17 cellular contexts compared by ENCODE assay signal in the genomic region with DNA sequence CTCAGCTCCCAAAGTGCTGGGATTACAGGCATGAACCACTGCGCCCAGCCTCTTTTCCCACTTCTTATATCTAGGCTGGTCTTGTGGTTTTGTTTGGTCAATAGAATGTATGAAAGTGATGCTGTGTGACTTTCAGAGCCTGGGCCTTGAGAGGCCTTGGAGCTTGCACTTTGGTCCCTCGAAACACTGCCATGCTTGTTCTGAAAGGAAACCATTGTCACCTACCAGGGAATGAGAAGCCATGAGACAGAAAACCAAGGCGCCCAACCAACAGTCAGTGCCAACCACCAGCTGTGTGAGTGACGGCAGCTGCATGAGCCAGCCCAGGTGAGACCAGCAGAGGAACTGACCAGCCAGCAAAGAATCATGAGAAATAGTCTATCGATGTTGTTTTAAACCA. TPM values are rescaled to one million over a fixed set of nuclear protein-coding genes. Genes with fewer than 3 reads are reported as not detected.
DNase-seq lines count a peak whose midpoint lies in the region; ATAC-seq, FAIRE-seq and TF ChIP-seq lines count a peak whose summit lies in the region.
"Had no signal": no experiment of that assay in that cellular context is flagged by ENCODE, and none has a peak within 500 bp of the region (broad histone marks: within the 10 kb centered on the region; RNA-seq: fewer than 3 reads in every experiment).

No MANE protein-coding gene starts in this region.

- DNase-seq in HepG2 (ENCODE audit: low spot score) (peak; percentile 84), right lobe of liver (no peak), mesenchymal stem cell (no peak), pancreas (peak in 3 of 6 donors; percentile 33 to 53 (median 48)), iPS-NIHi11 (ENCODE audit: low spot score) (no peak), left ventricle myocardium superior (no peak), HPDE6-E6E7 (ENCODE audit: extremely low spot score) (no peak), amniotic stem cell (lab: John Stamatoyannopoulos, UW) (no peak)
- DNase-seq: CD4-positive, CD25-positive, alpha-beta regulatory T cell; DMS53; GF-D8; GOT3; H9; HFFc6 had no signal

- no peak overlapping the region for H3K18ac ChIP-seq in mesenchymal stem cell (ENCODE audit: low read depth in 1 of 2, low read length in 2 of 2)

- WGBS in HepG2 (ENCODE audit: low lambda C conversion rate), result 16% methylated on average over 3 of the region's 5 CpGs
- WGBS in right lobe of liver (ENCODE audit: insufficient coverage, low coverage, low lambda C conversion rate, missing lambda C conversion rate), result 93% methylated on average over 5 of the region's 5 CpGs
- WGBS in mesenchymal stem cell, result 99% methylated on average over 4 of the region's 5 CpGs
- 45 to 51% methylated on average over 5 of the region's 5 CpGs for WGBS in pancreas, 2 donors

- CTCF ChIA-PET in HepG2 (lab: Yijun Ruan, JAX; ENCODE audit: low intra/inter-chr PET ratio, low total read pairs), result no interaction called here

- H3K4me1 ChIP-seq in HepG2 (ENCODE audit: insufficient read depth, low read length) (peaks cover 36% of the 10 kb centered on the region), right lobe of liver (no peaks in the 10 kb centered on the region), mesenchymal stem cell (ENCODE audit: control insufficient read depth, insufficient read depth, low read depth, low read length) (peaks cover 13% of the 10 kb centered on the region), pancreas (peaks cover 8 to 15% (median 10%) of the 10 kb centered on the region in 3 donors)

- no peak overlapping the region for H2BK120ac ChIP-seq in mesenchymal stem cell (ENCODE audit: low read depth, low read length)

- TF ChIP-seq POLR2A in HepG2 (IDR thresholded peaks at IDR 0.05; ENCODE audit: insufficient read depth in 1 of 2, low read depth in 2 of 2, low read length in 2 of 2) (no peak), right lobe of liver (IDR thresholded peaks at IDR 0.05) (no peak)

- H2AFZ ChIP-seq in HepG2 (ENCODE audit: low read length) (no peak overlapping the region), mesenchymal stem cell (ENCODE audit: low read depth, low read length) (no peak overlapping the region)

- in situ Hi-C loops in HepG2 (cut with HindIII; ENCODE audit: extremely low pct_ligation_motif_present, low pct_unique_long_range_greater_than_20kb), result no loop called here

- H4K20me1 ChIP-seq in HepG2 (ENCODE audit: insufficient read depth, low read length), result no peaks in the 10 kb centered on the region

- H2BK5ac ChIP-seq in mesenchymal stem cell (ENCODE audit: low read depth, low read length, poor library complexity, severe bottlenecking), result no peak overlapping the region

- POLR2A ChIA-PET in HepG2 (lab: Yijun Ruan, JAX), result no interaction called here

- H3K27me3 ChIP-seq in HepG2 (ENCODE audit: control insufficient read depth in 1 of 2, insufficient read depth in 2 of 2, low read length in 2 of 2) (no peaks in the 10 kb centered on the region), right lobe of liver (no peaks in the 10 kb centered on the region), mesenchymal stem cell (ENCODE audit: control insufficient read depth in 1 of 2, insufficient read depth in 1 of 2, low read length in 2 of 2) (no peaks in the 10 kb centered on the region), pancreas (no peaks in the 10 kb centered on the region)

- no peak for TF ChIP-seq CTCF in HepG2 (CRISPR knock-in tag; IDR thresholded peaks at IDR 0.05)
- TF ChIP-seq CTCF in right lobe of liver (IDR thresholded peaks at IDR 0.05), result no peak
- no peak for TF ChIP-seq CTCF in pancreas (IDR thresholded peaks at IDR 0.05)

- TF ChIP-seq EP300 in HepG2 (IDR thresholded peaks at IDR 0.05; ENCODE audit: low read depth in 2 of 2, low read length in 2 of 2) (peak in 1 of 2 experiments; percentile 35; a peak in 1 of 4 replicates), HepG2 (CRISPR knock-in tag; IDR thresholded peaks at IDR 0.05; ENCODE audit: borderline replicate concordance) (no peak)

- H3K4me2 ChIP-seq in HepG2 (ENCODE audit: low read depth, low read length) (peak overlapping the region; percentile 52), mesenchymal stem cell (ENCODE audit: low read length, poor library complexity, severe bottlenecking) (no peak overlapping the region)

- H3K9me3 ChIP-seq in HepG2 (ENCODE audit: low read length), result no peaks in the 10 kb centered on the region
- H3K9me3 ChIP-seq in right lobe of liver, result no peaks in the 10 kb centered on the region
- H3K9me3 ChIP-seq in mesenchymal stem cell (ENCODE audit: control insufficient read depth, low read length), result no peaks in the 10 kb centered on the region
- no peaks in the 10 kb centered on the region for H3K9me3 ChIP-seq in pancreas
- H3K9me3 ChIP-seq: BLaER1 treated with 17β-estradiol and CSF1 and Interleukin-3, amounts not matched to agents 10 nM and 100 nM had no signal

- BruUV-seq in HepG2 (replicated peaks; lab: Mats Ljungman, UMichigan), result no TSS peak

- intact Hi-C loops in HepG2 (cut with micrococcal nuclease; ENCODE audit: unreplicated experiment), result no loop called here
- intact Hi-C loops in right lobe of liver (cut with DNase I), result loop anchor here in 1 of 2 donors (10.0 kb wide), 1 partner anchor 276 kb away; no protein-coding TSS in a partner anchor
- intact Hi-C loops in pancreas (cut with DNase I), result no loop called here
- intact Hi-C loops in left ventricle myocardium superior (cut with micrococcal nuclease), result no loop called here

- no peak overlapping the region for H3K4ac ChIP-seq in mesenchymal stem cell (ENCODE audit: low read depth in 1 of 2, low read length in 2 of 2)

- H4K8ac ChIP-seq in mesenchymal stem cell (ENCODE audit: low read length), result no peak overlapping the region

- no peak overlapping the region for H3K14ac ChIP-seq in mesenchymal stem cell (ENCODE audit: low read length in 2 of 2)

- H2AK5ac ChIP-seq in mesenchymal stem cell (ENCODE audit: low read length, severe bottlenecking), result peak overlapping the region; percentile 7

- H3K27ac ChIP-seq in HepG2 (ENCODE audit: extremely low read length, insufficient read depth, low read length), result no peak overlapping the region
- H3K27ac ChIP-seq in right lobe of liver, result no peak overlapping the region
- H3K27ac ChIP-seq in mesenchymal stem cell (ENCODE audit: low read length, poor library complexity, severe bottlenecking), result no peak overlapping the region
- H3K27ac ChIP-seq in pancreas, result no peak overlapping the region
- H3K27ac ChIP-seq: 22Rv1; BLaER1 treated with 17β-estradiol and CSF1 and Interleukin-3, amounts not matched to agents 10 nM and 100 nM had no signal

- H3K79me1 ChIP-seq in mesenchymal stem cell (replicated peaks; ENCODE audit: low read length, poor library complexity, severe bottlenecking), result peaks cover 19% of the 10 kb centered on the region

- no peak overlapping the region for H2BK12ac ChIP-seq in mesenchymal stem cell (ENCODE audit: low read length in 2 of 2)

- no peak overlapping the region for H4K91ac ChIP-seq in mesenchymal stem cell (ENCODE audit: low read length)

- no peaks in the 10 kb centered on the region for H3K79me2 ChIP-seq in HepG2 (ENCODE audit: insufficient read depth, low read length)

- FAIRE-seq in HepG2 (lab: Jason Lieb, UNC), result no peak
- no peak for FAIRE-seq in pancreas (lab: Jason Lieb, UNC)
- FAIRE-seq: GM19239 had no signal

- ATAC-seq in HepG2, result peak; percentile 54
- ATAC-seq in right lobe of liver, result no peak
- ATAC-seq in pancreas, result peak in 3 of 4 donors; percentile 45 to 55 (median 50)
- ATAC-seq in left ventricle myocardium superior, result no peak

- H3K9ac ChIP-seq in HepG2 (ENCODE audit: insufficient read depth, low read depth, low read length), result no peak overlapping the region
- no peak overlapping the region for H3K9ac ChIP-seq in mesenchymal stem cell (ENCODE audit: low read length)
- H3K9ac ChIP-seq: BLaER1 treated with 17β-estradiol and CSF1 and Interleukin-3, amounts not matched to agents 10 nM and 100 nM had no signal

- H3K36me3 ChIP-seq in HepG2 (replicated peaks in 1 of 2; ENCODE audit: control insufficient read depth in 1 of 2, insufficient read depth in 2 of 2, low read length in 2 of 2), result no peaks in the 10 kb centered on the region
- H3K36me3 ChIP-seq in right lobe of liver, result no peaks in the 10 kb centered on the region
- peaks cover 0 to 6% of the 10 kb centered on the region in 2 experiments for H3K36me3 ChIP-seq in mesenchymal stem cell (ENCODE audit: control insufficient read depth in 1 of 2, insufficient read depth in 2 of 2, low read depth in 1 of 2, low read length in 2 of 2)
- H3K36me3 ChIP-seq in pancreas, result no peaks in the 10 kb centered on the region
- H3K36me3 ChIP-seq: BLaER1 treated with 17β-estradiol and CSF1 and Interleukin-3, amounts not matched to agents 10 nM and 100 nM had no signal

- no peak overlapping the region for H3K23ac ChIP-seq in mesenchymal stem cell (ENCODE audit: low read length in 2 of 2)

- no peak overlapping the region for H2BK15ac ChIP-seq in mesenchymal stem cell (ENCODE audit: low read depth, poor library complexity, severe bottlenecking)

- TF ChIP-seq RAD21 in HepG2 (CRISPR knock-in tag; IDR thresholded peaks at IDR 0.05), result no peak

- no peak overlapping the region for H3K4me3 ChIP-seq in HepG2 (replicated peaks in 1 of 3; ENCODE audit: insufficient read depth in 1 of 3, low read depth in 2 of 3, low read length in 3 of 3)
- no peak overlapping the region for H3K4me3 ChIP-seq in right lobe of liver
- H3K4me3 ChIP-seq in mesenchymal stem cell (ENCODE audit: insufficient read depth in 1 of 2, low read depth in 1 of 2, low read length in 2 of 2), result no peak overlapping the region
- H3K4me3 ChIP-seq in pancreas, result no peak overlapping the region
- H3K4me3 ChIP-seq: BLaER1 treated with 17β-estradiol and CSF1 and Interleukin-3, amounts not matched to agents 10 nM and 100 nM had no signal

RNA-seq across cellular contexts. Expression of gene SCD5, which starts 57.4 kb away (rescaled TPM):
- total RNA-seq in HepG2 (2016; rRNA removed; fragmentation: Illumina TruSeq; extraction: Trizol), result not detected in 2 replicates
- total RNA-seq in HepG2 (2016; cell fraction: cytosol; rRNA removed; fragmentation: Illumina TruSeq; extraction: Trizol; ENCODE audit: low read depth), result not detected in 2 replicates
- not detected in 2 replicates for total RNA-seq in HepG2 (2016; cell fraction: insoluble cytoplasmic fraction; rRNA removed; fragmentation: Illumina TruSeq; extraction: Trizol)
- not detected in 2 replicates for total RNA-seq in HepG2 (2016; cell fraction: membrane; rRNA removed; fragmentation: Illumina TruSeq; extraction: Trizol)
- not detected in 2 replicates for total RNA-seq in HepG2 (2016; cell fraction: nucleus; rRNA removed; fragmentation: Illumina TruSeq; extraction: Trizol)
- not detected in 2 replicates for polyA plus RNA-seq in HepG2 (2011; rRNA removed)
- polyA plus RNA-seq in HepG2 (2011; cell fraction: cytosol; rRNA removed), result not detected in 2 replicates
- polyA plus RNA-seq in HepG2 (2011; cell fraction: nucleus; rRNA removed), result not detected in 2 replicates
- polyA plus RNA-seq in HepG2 (2012), result not detected in 2 replicates
- polyA plus RNA-seq in HepG2 (2016; cell fraction: cytosol; fragmentation: Illumina TruSeq; extraction: Trizol; ENCODE audit: low read depth), result not detected in 2 replicates
- polyA plus RNA-seq in HepG2 (2016; cell fraction: insoluble cytoplasmic fraction; fragmentation: Illumina TruSeq; extraction: Trizol; ENCODE audit: low read depth), result not detected in 2 replicates
- not detected in 2 replicates for polyA plus RNA-seq in HepG2 (2016; cell fraction: membrane; fragmentation: Illumina TruSeq; extraction: Trizol; ENCODE audit: low read depth)
- 0.15 TPM in 1 of 2 replicates, not detected in the other for polyA plus RNA-seq in HepG2 (2016; cell fraction: nucleus; fragmentation: Illumina TruSeq; extraction: Trizol; ENCODE audit: insufficient read depth, low read depth)
- polyA minus RNA-seq in HepG2 (2011; rRNA and poly(A)+ RNA removed; ENCODE audit: low replicate concordance), result 1.8 TPM in 1 of 2 replicates, not detected in the other
- polyA minus RNA-seq in HepG2 (2011; cell fraction: cytosol; rRNA and poly(A)+ RNA removed), result not detected in 2 replicates
- not detected in 2 replicates for polyA minus RNA-seq in HepG2 (2011; cell fraction: nucleus; rRNA and poly(A)+ RNA removed)
- total RNA-seq in right lobe of liver, result 1 to 10 TPM in 3 of 6 experiments, under 1 TPM in 3; 0.62 to 1.4 (median 0.96) TPM
- polyA plus RNA-seq in mesenchymal stem cell (2013, experiment 1 of 2), result 5.9 TPM
- 6.0 TPM for polyA plus RNA-seq in mesenchymal stem cell (2013, experiment 2 of 2)
- 10 to 100 TPM; 19.1 to 41.3 (median 27.1) TPM for total RNA-seq in pancreas
- 10 to 100 TPM; 30.3 to 58.3 TPM for polyA plus RNA-seq in pancreas
- total RNA-seq in left ventricle myocardium superior, result 2.7 TPM

Comparison
In these comparisons a context has a peak if more than half of its experiments do, and no peak if none do; other contexts are left out.
1. ATAC-seq: peak in HepG2 (single experiment) and pancreas (3 of 4); none in right lobe of liver (0 of 4) and left ventricle myocardium superior (single experiment).